8 cellular contexts compared by ENCODE assay signal in the genomic region with DNA sequence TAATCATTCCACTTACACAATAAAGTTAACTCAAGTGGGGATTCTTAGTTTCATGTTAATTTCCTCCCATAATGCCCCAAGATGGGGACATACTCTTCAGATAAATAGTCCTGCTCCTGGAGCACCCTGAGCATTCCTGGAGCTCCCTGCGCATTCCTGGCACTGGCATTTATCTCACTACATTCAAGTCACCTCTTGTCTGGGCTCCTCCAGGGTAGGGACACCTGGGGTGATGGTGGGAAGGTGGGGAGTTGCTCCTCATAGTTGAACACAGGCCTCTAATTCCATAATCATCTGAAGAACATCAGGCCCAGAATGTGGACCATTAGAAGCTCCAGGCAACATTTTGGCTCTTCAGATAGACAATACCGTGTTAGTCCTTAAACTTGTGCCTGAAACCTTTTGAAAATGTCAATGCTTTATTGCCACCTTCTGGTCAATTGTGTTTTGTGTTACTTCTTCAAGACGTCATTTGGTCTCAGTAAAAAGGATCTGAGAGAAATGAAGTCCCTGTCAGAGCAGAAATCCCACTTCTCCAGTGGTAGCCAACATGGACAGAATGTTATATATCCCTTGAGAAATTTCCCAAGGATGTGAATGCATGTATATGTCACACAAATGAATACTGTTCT. TPM values are rescaled to one million over a fixed set of nuclear protein-coding genes. Genes with fewer than 3 reads are reported as not detected.
A peak's percentile ranks its signal among the peaks of the same experiment; 100 is the strongest.
DNase-seq lines count a peak whose midpoint lies in the region; ATAC-seq, FAIRE-seq and TF ChIP-seq lines count a peak whose summit lies in the region.

No MANE protein-coding gene starts in this region.

- peak; percentile 91 for FAIRE-seq in A204.1 (lab: Jason Lieb, UNC)

- POLR2A ChIA-PET in PC-3 (lab: Charles Lee; ENCODE audit: unreplicated experiment) = no interaction called here

- TF ChIP-seq CTCF in GM12872 (IDR thresholded peaks at IDR 0.05; ENCODE audit: insufficient read depth, low read depth, low read length) = peak; percentile 32; the same call in 1 of the 3 replicates
- TF ChIP-seq CTCF in PC-3 (conservative IDR thresholded peaks at IDR 0.05; ENCODE audit: low read depth, low read length) = peak; percentile 64
- peak; percentile 48 for TF ChIP-seq CTCF in fibroblast of villous mesenchyme (IDR thresholded peaks at IDR 0.05; ENCODE audit: insufficient read depth, low read depth, low read length)
- TF ChIP-seq CTCF in smooth muscle cell (IDR thresholded peaks at IDR 0.05; ENCODE audit: borderline replicate concordance, insufficient read depth, poor library complexity, severe bottlenecking) = peak; percentile 44

- H3K4me3 ChIP-seq in PC-3 (ENCODE audit: low read length) (no peak overlapping the region), fibroblast of villous mesenchyme (ENCODE audit: low read depth, low read length) (no peak overlapping the region), smooth muscle cell (no peak overlapping the region)

- H3K9me2 ChIP-seq in PC-3 (replicated peaks; ENCODE audit: low read length) = no peaks in the 10 kb centered on the region

- no peaks in the 10 kb centered on the region for H4K20me1 ChIP-seq in PC-3 (ENCODE audit: low read length)
- no peaks in the 10 kb centered on the region for H4K20me1 ChIP-seq in smooth muscle cell (ENCODE audit: low read depth)

- H2AFZ ChIP-seq in PC-3 (ENCODE audit: low read length) (no peak overlapping the region), smooth muscle cell (ENCODE audit: low read depth) (no peak overlapping the region)

- H3K9me3 ChIP-seq in PC-3 (ENCODE audit: low read length) (no peaks in the 10 kb centered on the region), smooth muscle cell (replicated peaks; ENCODE audit: low read depth) (no peaks in the 10 kb centered on the region)

- CTCF ChIA-PET in PC-3 (lab: Charles Lee) = interaction anchor here (1.0 to 1.3 kb wide), 2 partner anchors 146 to 148 kb away, joined by 4 to 6 read pairs; no protein-coding TSS in a partner anchor

- DNase-seq in PC-3 (peak; percentile 62), fibroblast of villous mesenchyme (ENCODE audit: low read depth) (peak; percentile 68), smooth muscle cell (lab: John Stamatoyannopoulos, UW; ENCODE audit: unreplicated experiment) (no peak), ureter (ENCODE audit: low spot score) (no peak)
- no peak for DNase-seq in stimulated activated CD4-positive, alpha-beta T cell treated with anti-CD3 and anti-CD28 coated beads, Interleukin-1b, Interleukin-23, amount 100 ng/mL, for 48 hours
- no peak for DNase-seq in stimulated activated CD4-positive, alpha-beta T cell treated with anti-CD3 and anti-CD28 coated beads, Interleukin-4, amount 100 ng/mL, for 4 hours

- H3K4me2 ChIP-seq in PC-3 (ENCODE audit: low read length) (no peak overlapping the region), smooth muscle cell (no peak overlapping the region)

- H3K27me3 ChIP-seq in PC-3 (ENCODE audit: low read length) (no peaks in the 10 kb centered on the region), smooth muscle cell (ENCODE audit: low read depth) (no peaks in the 10 kb centered on the region)

- WGBS in smooth muscle cell (ENCODE audit: low lambda C conversion rate) = 36% methylated on average over 3 of the region's 3 CpGs

- no peaks in the 10 kb centered on the region for H3F3A ChIP-seq in PC-3 (ENCODE audit: low read length, unreplicated experiment)
- no peaks in the 10 kb centered on the region for H3F3A ChIP-seq in smooth muscle cell (ENCODE audit: low read depth)

- H3K9ac ChIP-seq in PC-3 (ENCODE audit: low read length) (no peak overlapping the region), smooth muscle cell (ENCODE audit: low read depth) (no peak overlapping the region)

- H3K27ac ChIP-seq in PC-3 (ENCODE audit: low read length) = no peak overlapping the region
- no peak overlapping the region for H3K27ac ChIP-seq in smooth muscle cell (ENCODE audit: low read depth)

- BruUV-seq in PC-3 (replicated peaks; lab: Mats Ljungman, UMichigan) = no TSS peak

- H3K79me2 ChIP-seq in PC-3 (ENCODE audit: low read length) = no peaks in the 10 kb centered on the region
- H3K79me2 ChIP-seq in smooth muscle cell (ENCODE audit: low read depth) = no peaks in the 10 kb centered on the region

- intact Hi-C loops in PC-3 (cut with micrococcal nuclease) = loop anchor here (1.0 to 10.0 kb wide), 4 partner anchors 148 to 415 kb away; partner anchors contain the start of gene F2R

- peaks cover 4% of the 10 kb centered on the region; the same call in 1 of the 2 replicates for H3K4me1 ChIP-seq in PC-3 (ENCODE audit: insufficient read depth, low read length)
- no peaks in the 10 kb centered on the region for H3K4me1 ChIP-seq in smooth muscle cell (ENCODE audit: low read depth)

- H3K36me3 ChIP-seq in PC-3 (ENCODE audit: low read depth, low read length) (no peaks in the 10 kb centered on the region), smooth muscle cell (ENCODE audit: low read depth) (no peaks in the 10 kb centered on the region)

- ATAC-seq in PC-3 = peak; percentile 52

RNA-seq across cellular contexts. Expression of gene AGGF1, which starts 14.2 kb away (rescaled TPM):
- total RNA-seq in PC-3 (2014; rRNA removed) (14.4 and 21.0 TPM in 2 replicates), fibroblast of villous mesenchyme (19.0 and 20.0 TPM in 2 replicates), smooth muscle cell (24.3 and 27.6 TPM in 2 replicates), ureter (17.4 TPM)
- 18.5 and 21.5 TPM in 2 replicates for polyA plus RNA-seq in smooth muscle cell

Comparison
In these comparisons a context has a peak if more than half of its experiments do, and no peak if none do; other contexts are left out.
1. DNase-seq: peak in PC-3 (single experiment) and fibroblast of villous mesenchyme (single experiment); none in smooth muscle cell (single experiment), ureter (single experiment), stimulated activated CD4-positive, alpha-beta T cell treated with anti-CD3 and anti-CD28 coated beads, Interleukin-1b, Interleukin-23, amount 100 ng/mL, for 48 hours (single experiment) and stimulated activated CD4-positive, alpha-beta T cell treated with anti-CD3 and anti-CD28 coated beads, Interleukin-4, amount 100 ng/mL, for 4 hours (0 of 2).
2. Peak in every context shown above with its lines, with median percentiles within 50 percentile points of each other: CTCF ChIP-seq.